ENCODE assay signal across 12 cellular contexts in genomic region chr13:44271031-44271433, GRCh38.
DNase-seq lines count a peak whose midpoint lies in the region; ATAC-seq, FAIRE-seq and TF ChIP-seq lines count a peak whose summit lies in the region.
"Had no signal": no experiment of that assay in that cellular context is flagged by ENCODE, and none has a peak within 500 bp of the region (broad histone marks: within the 10 kb centered on the region; RNA-seq: fewer than 3 reads in every experiment).

No MANE protein-coding gene starts in this region.

- no peaks in the 10 kb centered on the region for H3K9me2 ChIP-seq in OCI-LY7 (ENCODE audit: insufficient read depth, low read length)

- H3K36me3 ChIP-seq in OCI-LY7 (ENCODE audit: insufficient read depth, low read length) (no peaks in the 10 kb centered on the region), kidney (ENCODE audit: control insufficient read depth in 1 of 2, insufficient read depth in 2 of 2, low read length in 2 of 2) (no peaks in the 10 kb centered on the region), thoracic aorta (no peaks in the 10 kb centered on the region)

- H3K27me3 ChIP-seq in thoracic aorta (replicated peaks; ENCODE audit: insufficient read depth) = no peaks in the 10 kb centered on the region

- DNase-seq in OCI-LY7 (ENCODE audit: low spot score) = no peak
- DNase-seq in cardiac fibroblast (ENCODE audit: low read depth in 2 of 2) = peak; percentile 23 to 74
- DNase-seq in kidney = no peak
- no peak for DNase-seq in thoracic aorta (ENCODE audit: low spot score)
- DNase-seq in NCI-H526 treated with DMSO at 0.1 percent for 48 hours (lab: John Stamatoyannopoulos, UW) = no peak
- DNase-seq: activated effector memory CD4-positive, alpha-beta T cell treated with Interleukin-2 at 50 U/mL for 16 hours; H9; NCI-H1092; stimulated activated CD4-positive, alpha-beta T cell treated with anti-CD3 and anti-CD28 coated beads, Interleukin-15, amount 100 ng/mL, for 24 hours; stimulated activated naive CD4-positive, alpha-beta T cell had no signal

- peak overlapping the region; percentile 20; the same call in 1 of the 2 replicates for H2AFZ ChIP-seq in OCI-LY7 (ENCODE audit: low read length)

- H3K79me2 ChIP-seq in OCI-LY7 (ENCODE audit: insufficient read depth, low read depth, low read length) = no peaks in the 10 kb centered on the region

- no peak overlapping the region for H3K4me3 ChIP-seq in OCI-LY7 (ENCODE audit: low read depth, low read length, poor library complexity, severe bottlenecking)
- no peak overlapping the region for H3K4me3 ChIP-seq in cardiac fibroblast (replicated peaks in 1 of 2; ENCODE audit: low read depth in 2 of 2, low read length in 2 of 2)
- no peak overlapping the region for H3K4me3 ChIP-seq in kidney (ENCODE audit: low read length in 2 of 2)
- H3K4me3 ChIP-seq in thoracic aorta = no peak overlapping the region

- FAIRE-seq in kidney (lab: Jason Lieb, UNC) = no peak

- no peak for ATAC-seq in thoracic aorta (ENCODE audit: insufficient number of reproducible peaks, low FRiP score, low read depth)
- no peak for ATAC-seq in HG03175 (IDR thresholded peaks at IDR 0.05; ENCODE audit: unreplicated experiment)
- no peak for ATAC-seq in GM18868 (IDR thresholded peaks at IDR 0.05; ENCODE audit: unreplicated experiment)

- intact Hi-C loops in OCI-LY7 (cut with micrococcal nuclease; ENCODE audit: unreplicated experiment) = no loop called here
- intact Hi-C loops in kidney (cut with DNase I) = no loop called here

- no peak overlapping the region for H3K9ac ChIP-seq in kidney (ENCODE audit: low read length in 2 of 2)

- TF ChIP-seq CTCF in OCI-LY7 (conservative IDR thresholded peaks at IDR 0.05; ENCODE audit: low read length) = no peak
- TF ChIP-seq CTCF in cardiac fibroblast (IDR thresholded peaks at IDR 0.05; ENCODE audit: low read depth, low read length) = no peak
- TF ChIP-seq CTCF in kidney (IDR thresholded peaks at IDR 0.05; ENCODE audit: borderline replicate concordance, extremely low read depth, insufficient read depth) = no peak
- TF ChIP-seq CTCF in thoracic aorta (IDR thresholded peaks at IDR 0.05) = no peak

- POLR2A ChIA-PET in OCI-LY7 (lab: Charles Lee) = interaction anchor here (0.7 kb wide), 1 partner anchor 524 kb away, joined by 3 read pairs; no protein-coding TSS in a partner anchor

- peaks cover 55% of the 10 kb centered on the region for H3K4me1 ChIP-seq in OCI-LY7 (ENCODE audit: insufficient read depth, low read length, poor library complexity, severe bottlenecking)
- peaks cover 7 to 12% of the 10 kb centered on the region in 2 donors for H3K4me1 ChIP-seq in kidney (ENCODE audit: control insufficient read depth in 1 of 2, insufficient read depth in 1 of 2, low read depth in 1 of 2, low read length in 2 of 2)
- peaks cover 39 to 83% of the 10 kb centered on the region in 2 donors for H3K4me1 ChIP-seq in thoracic aorta (ENCODE audit: control insufficient read depth in 1 of 2, low read depth in 2 of 2)

- CTCF ChIA-PET in OCI-LY7 (lab: Charles Lee; ENCODE audit: unreplicated experiment) = no interaction called here

- H4K20me1 ChIP-seq in OCI-LY7 (ENCODE audit: insufficient read depth, low read length) = no peaks in the 10 kb centered on the region

- no TSS peak for BruUV-seq in OCI-LY7 (replicated peaks; lab: Mats Ljungman, UMichigan)

- H3K9me3 ChIP-seq in OCI-LY7 (ENCODE audit: low read length) = no peaks in the 10 kb centered on the region
- no peaks in the 10 kb centered on the region for H3K9me3 ChIP-seq in kidney (ENCODE audit: control insufficient read depth in 1 of 2, low read length in 2 of 2)
- H3K9me3 ChIP-seq in thoracic aorta = no peaks in the 10 kb centered on the region

- no peak overlapping the region for H3K4me2 ChIP-seq in OCI-LY7 (ENCODE audit: low read length)

- no peak overlapping the region for H3K27ac ChIP-seq in OCI-LY7 (ENCODE audit: low read depth, low read length, poor library complexity, severe bottlenecking)
- H3K27ac ChIP-seq in kidney (ENCODE audit: low read depth in 2 of 2, low read length in 2 of 2) = peak overlapping the region; percentile 58 to 80
- peak overlapping the region; percentile 80 to 91 for H3K27ac ChIP-seq in thoracic aorta

Comparison
In these comparisons a context has a peak if more than half of its experiments do, and no peak if none do; other contexts are left out.
1. DNase-seq: peak in cardiac fibroblast (2 of 2); none in OCI-LY7 (single experiment), kidney (single experiment), thoracic aorta (single experiment) and NCI-H526 treated with DMSO at 0.1 percent for 48 hours (single experiment).